ENCODE assay signal across 8 cellular contexts in genomic region chr1:45326627-45327591, GRCh38. TPM values are rescaled to one million over a fixed set of nuclear protein-coding genes. Genes with fewer than 3 reads are reported as not detected.
DNase-seq lines count a peak whose midpoint lies in the region; ATAC-seq and TF ChIP-seq lines count a peak whose summit lies in the region.

Gene HPDL, plus strand, starts transcription at chr1:45326895. Its CDS starts 254 bp downstream, at chr1:45327149.

- CTCF ChIA-PET in BJ (lab: Yijun Ruan, JAX) = interaction anchor here (1.0 to 1.6 kb wide), 6 partner anchors 9 to 313 kb away, joined by 3 to 4 read pairs (median 3); partner anchors contain the start of gene TESK2

- peaks cover 2% of the 10 kb centered on the region for H3K36me3 ChIP-seq in BJ (ENCODE audit: control insufficient read depth, insufficient read depth, low read length)

- ATAC-seq in GM19397 (IDR thresholded peaks at IDR 0.05; ENCODE audit: unreplicated experiment) = peak; percentile 48
- no peak for ATAC-seq in GM21526 (IDR thresholded peaks at IDR 0.05; ENCODE audit: low FRiP score, unreplicated experiment)

- no peaks in the 10 kb centered on the region for H3K27me3 ChIP-seq in BJ (ENCODE audit: control insufficient read depth, insufficient read depth, low read length)

- TF ChIP-seq CTCF in BJ (IDR thresholded peaks at IDR 0.05; ENCODE audit: insufficient read depth, low read depth, low read length) = 0 out of 2 replicates have a peak, but pooled peaks have one; percentile 1

- peak; percentile 40 for TF ChIP-seq POLR2A in erythroblast (IDR thresholded peaks at IDR 0.05; ENCODE audit: low read length)

- H3K4me3 ChIP-seq in BJ (ENCODE audit: low read depth, low read length) = peak within 1 kb of the TSS; percentile 49

- DNase-seq in BJ (ENCODE audit: low read depth) = no peak
- DNase-seq in NCI-H526 (lab: John Stamatoyannopoulos, UW) = peak; percentile 82 to 95
- DNase-seq in activated CD8-positive, alpha-beta memory T cell treated with anti-CD3 and anti-CD28 coated beads, Interleukin-2, amount 50 U/mL, for 4 hours = peak; percentile 75
- peak; percentile 75 to 83 for DNase-seq in erythroblast (lab: John Stamatoyannopoulos, UW)
- peak; percentile 42 for DNase-seq in mucosa of gallbladder (ENCODE audit: low spot score)
- DNase-seq in stimulated activated CD8-positive, alpha-beta memory T cell treated with anti-CD3 and anti-CD28 coated beads, Interleukin-7, amount 100 ng/mL, for 24 hours (ENCODE audit: low read depth) = peak; percentile 51

- POLR2A ChIA-PET in BJ (lab: Charles Lee) = interaction anchor here (1.0 kb wide), 1 partner anchor 13 kb away, joined by 3 read pairs; the partner anchor contains the start of genes MUTYH and TOE1

RNA-seq across cellular contexts. Expression of gene HPDL, which starts in this region (rescaled TPM):
- polyA plus RNA-seq in BJ (2011; rRNA removed) = 0.38 and 0.56 TPM in 2 replicates
- polyA minus RNA-seq in BJ (2011; rRNA and poly(A)+ RNA removed) = not detected in 2 replicates
- total RNA-seq in mucosa of gallbladder = 0.17 TPM

Comparison
In these comparisons a context has a peak if more than half of its experiments do, and no peak if none do; other contexts are left out.
1. Peak in DNase-seq in mucosa of gallbladder; RNA of the gene not detected or under 1 TPM.